In the genomic region with DNA sequence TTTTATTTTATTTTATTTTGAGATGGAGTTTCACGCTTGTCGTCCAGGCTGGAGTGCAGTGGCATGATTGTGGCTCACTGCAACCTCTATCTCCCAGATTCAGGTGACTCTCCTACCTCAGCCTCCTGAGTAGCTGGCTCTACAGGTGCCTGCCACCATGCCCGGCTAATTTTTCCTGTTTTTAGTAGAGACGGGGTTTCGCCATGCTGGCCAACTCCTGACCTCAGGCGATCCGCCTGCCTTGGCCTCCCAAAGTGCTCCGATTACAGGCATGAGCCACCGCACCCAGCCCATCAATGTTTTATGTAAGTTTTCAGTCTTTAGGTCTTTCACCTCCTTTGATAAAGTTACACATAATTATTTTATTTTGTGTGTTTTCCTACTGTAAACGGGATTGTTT, we compare ENCODE assay signal across 28 cellular contexts.
"Had no signal": no experiment of that assay in that cellular context is flagged by ENCODE, and none has a peak within 500 bp of the region (broad histone marks: within the 10 kb centered on the region; RNA-seq: fewer than 3 reads in every experiment).

No MANE protein-coding gene starts in this region.

- H3K9me3 ChIP-seq: colonic mucosa, esophagus squamous epithelium, gastrocnemius medialis, left lung, lower lobe of right lung, mucosa of descending colon had no signal

- H3K4me3 ChIP-seq: colonic mucosa, esophagus squamous epithelium, gastrocnemius medialis, heart right ventricle, left lung, lower lobe of right lung, mucosa of descending colon had no signal

- H3K27me3 ChIP-seq: colonic mucosa, esophagus squamous epithelium, gastrocnemius medialis, heart right ventricle, left lung had no signal

- H3K27ac ChIP-seq: colonic mucosa, epithelial cell of prostate, esophagus squamous epithelium, gastrocnemius medialis, heart right ventricle, left lung, lower lobe of right lung had no signal

- H3K9me3 Mint-ChIP-seq: dendritic cell treated with granulocyte-macrophage colony-stimulating factor and Interleukin-4, amounts not matched to agents 40 ng/mL and 50 ng/mL, for 4 days; effector memory CD8-positive, alpha-beta T cell had no signal

- H3K36me3 Mint-ChIP-seq: immature natural killer cell had no signal

- DNase-seq: colonic mucosa; cortex of kidney; effector CD8-positive, alpha-beta T cell; effector memory CD8-positive, alpha-beta T cell; endodermal cell; erythroblast; esophagus squamous epithelium; foreskin fibroblast; foreskin melanocyte; gastrocnemius medialis; glutamatergic neuron; head of caudate nucleus; heart right ventricle; hippocampal formation; immature natural killer cell; islet precursor cell; kidney; kidney glomerular epithelial cell; left colon; left lung; left ventricle myocardium superior; lower lobe of right lung; mesenchymal stem cell; mucosa of descending colon had no signal

- H3K4me3 Mint-ChIP-seq: dendritic cell treated with granulocyte-macrophage colony-stimulating factor and Interleukin-4, amounts not matched to agents 40 ng/mL and 50 ng/mL, for 4 days; effector memory CD8-positive, alpha-beta T cell; endodermal cell; immature natural killer cell; mesothelial cell of epicardium had no signal

- H3K27me3 Mint-ChIP-seq: dendritic cell treated with granulocyte-macrophage colony-stimulating factor and Interleukin-4, amounts not matched to agents 40 ng/mL and 50 ng/mL, for 4 days had no signal

- H3K36me3 ChIP-seq: colonic mucosa, esophagus squamous epithelium, gastrocnemius medialis, heart right ventricle, left lung, lower lobe of right lung had no signal

- H3K27ac Mint-ChIP-seq: dendritic cell treated with granulocyte-macrophage colony-stimulating factor and Interleukin-4, amounts not matched to agents 40 ng/mL and 50 ng/mL, for 4 days; effector memory CD8-positive, alpha-beta T cell; endodermal cell; immature natural killer cell; mesothelial cell of epicardium had no signal

- H3K4me1 ChIP-seq: colonic mucosa, gastrocnemius medialis, heart right ventricle, left lung, lower lobe of right lung had no signal

- H3K4me1 Mint-ChIP-seq: endodermal cell, immature natural killer cell had no signal

- ATAC-seq: effector memory CD8-positive, alpha-beta T cell; esophagus mucosa; gastrocnemius medialis; heart right ventricle; left colon; left lung; left ventricle myocardium superior; lower lobe of right lung; mucosa of descending colon had no signal
